In genomic region chr16:14347706-14348105, GRCh38 we compare ENCODE assay signal across 16 cellular contexts.
DNase-seq lines count a peak whose midpoint lies in the region; ATAC-seq and TF ChIP-seq lines count a peak whose summit lies in the region.
"Had no signal": no experiment of that assay in that cellular context is flagged by ENCODE, and none has a peak within 500 bp of the region (broad histone marks: within the 10 kb centered on the region; RNA-seq: fewer than 3 reads in every experiment).

No MANE protein-coding gene starts in this region.

- intact Hi-C loops in left ventricle myocardium inferior (cut with micrococcal nuclease) = no loop called here
- intact Hi-C loops in gastrocnemius medialis (cut with DNase I; ENCODE audit: low total_unique reads) = loop anchor here (2.0 kb wide), 1 partner anchor 33 kb away; no protein-coding TSS in a partner anchor

- in situ Hi-C loops in gastrocnemius medialis (cut with MboI; ENCODE audit: low sequenced_read_pairs in 4 of 4) = no loop called here

- peak in 1 of 2 donors; percentile 23 for TF ChIP-seq POLR2A in gastrocnemius medialis (IDR thresholded peaks at IDR 0.05)

- peak; percentile 69 for DNase-seq in left ventricle myocardium inferior
- DNase-seq in gastrocnemius medialis = peak; percentile 54 to 62
- no peak for DNase-seq in T-helper 2 cell
- DNase-seq in HT-29 (ENCODE audit: low spot score) = no peak
- DNase-seq in stimulated activated CD4-positive, alpha-beta T cell treated with anti-CD3 and anti-CD28 coated beads, Interleukin-4, amount 100 ng/mL, for 4 hours = no peak
- DNase-seq: 8988T; BE2C; CD8-positive, alpha-beta T cell; HCEC 1CT; NCI-H146; NCI-H2081 had no signal

- TF ChIP-seq CTCF in C4-2B (conservative IDR thresholded peaks at IDR 0.05) (no peak), left ventricle myocardium inferior (IDR thresholded peaks at IDR 0.05; ENCODE audit: borderline replicate concordance) (no peak), gastrocnemius medialis (IDR thresholded peaks at IDR 0.05 in 4 of 5, conservative IDR thresholded peaks at IDR 0.05 in 1 of 5) (no peak)

- 45 to 54% methylated on average over 12 of the region's 12 CpGs for WGBS in esophagus, 2 donors

- H3K4me1 ChIP-seq in esophagus (ENCODE audit: control insufficient read depth in 2 of 2, insufficient read depth in 2 of 2, low read length in 1 of 2) = no peaks in the 10 kb centered on the region
- peaks cover 11% of the 10 kb centered on the region for H3K4me1 ChIP-seq in left ventricle myocardium inferior
- peaks cover 18 to 29% of the 10 kb centered on the region in 2 donors for H3K4me1 ChIP-seq in gastrocnemius medialis
- H3K4me1 ChIP-seq: BE2C had no signal

- H3K27me3 ChIP-seq in esophagus (ENCODE audit: control insufficient read depth in 1 of 2, insufficient read depth in 2 of 2, low read length in 2 of 2) = no peaks in the 10 kb centered on the region
- no peaks in the 10 kb centered on the region for H3K27me3 ChIP-seq in left ventricle myocardium inferior (ENCODE audit: low read depth)
- no peaks in the 10 kb centered on the region for H3K27me3 ChIP-seq in gastrocnemius medialis
- H3K27me3 ChIP-seq: BE2C had no signal

- no peaks in the 10 kb centered on the region for H3K36me3 ChIP-seq in esophagus (ENCODE audit: control insufficient read depth in 2 of 2, insufficient read depth in 2 of 2, low read length in 1 of 2)
- no peaks in the 10 kb centered on the region for H3K36me3 ChIP-seq in left ventricle myocardium inferior
- no peaks in the 10 kb centered on the region for H3K36me3 ChIP-seq in gastrocnemius medialis
- H3K36me3 ChIP-seq: BE2C had no signal

- ATAC-seq in gastrocnemius medialis (peak; percentile 63 to 82), GM21737 (IDR thresholded peaks at IDR 0.05; ENCODE audit: unreplicated experiment) (no peak)
- ATAC-seq: CD8-positive, alpha-beta T cell; Panc1 had no signal

- peak overlapping the region; percentile 4; the same call in 1 of the 2 replicates for H3K27ac ChIP-seq in C4-2B
- H3K27ac ChIP-seq in esophagus (ENCODE audit: low read depth in 2 of 2, low read length in 1 of 2) = peak overlapping the region; percentile 39 to 74
- peak overlapping the region; percentile 81 for H3K27ac ChIP-seq in left ventricle myocardium inferior (replicated peaks)
- H3K27ac ChIP-seq in gastrocnemius medialis = peak overlapping the region; percentile 75 to 84 (median 80)
- H3K27ac ChIP-seq: SK-N-MC had no signal

- H3K4me3 ChIP-seq in esophagus (ENCODE audit: low read depth in 1 of 2, low read length in 2 of 2) = no peak overlapping the region
- no peak overlapping the region for H3K4me3 ChIP-seq in left ventricle myocardium inferior
- no peak overlapping the region for H3K4me3 ChIP-seq in gastrocnemius medialis
- H3K4me3 ChIP-seq: SK-N-MC had no signal

- H3K9me3 ChIP-seq in esophagus (ENCODE audit: control insufficient read depth in 2 of 2, insufficient read depth in 1 of 2, low read depth in 1 of 2, low read length in 1 of 2) (no peaks in the 10 kb centered on the region), left ventricle myocardium inferior (replicated peaks) (peaks cover 13% of the 10 kb centered on the region), gastrocnemius medialis (no peaks in the 10 kb centered on the region)
- H3K9me3 ChIP-seq: BE2C had no signal

Comparison
In these comparisons a context has a peak if more than half of its experiments do, and no peak if none do; other contexts are left out.
1. H3K27ac ChIP-seq: peak in every context shown above with its lines; median percentile 81 in left ventricle myocardium inferior; 80 in gastrocnemius medialis; 56 in esophagus; 4 in C4-2B.
2. DNase-seq: peak in left ventricle myocardium inferior (single experiment) and gastrocnemius medialis (2 of 2); none in T-helper 2 cell (0 of 5), HT-29 (single experiment) and stimulated activated CD4-positive, alpha-beta T cell treated with anti-CD3 and anti-CD28 coated beads, Interleukin-4, amount 100 ng/mL, for 4 hours (0 of 2).